Comparison of ENCODE assay signal across 1 cellular context in genomic region chr4:53362093-53362492, GRCh38.
TF ChIP-seq lines count a peak whose summit lies in the region.

No MANE protein-coding gene starts in this region.

TF ChIP-seq in SK-N-SH treated with all-trans-retinoic acid at 6 μM for 48 hours, 23 proteins besides CTCF, POLR2A, EP300 and RAD21 (continued from another document):
- TF ChIP-seq ZNF8 (CRISPR knock-in tag; IDR thresholded peaks at IDR 0.05) (no peak), ZNF70 (CRISPR knock-in tag; IDR thresholded peaks at IDR 0.05) (no peak), ZFP3 (CRISPR knock-in tag; IDR thresholded peaks at IDR 0.05) (no peak), CSRNP3 (CRISPR knock-in tag; IDR thresholded peaks at IDR 0.05) (no peak), TOX (CRISPR knock-in tag; IDR thresholded peaks at IDR 0.05; ENCODE audit: borderline replicate concordance) (no peak), TSHZ2 (CRISPR knock-in tag; IDR thresholded peaks at IDR 0.05) (no peak), TCF4 (CRISPR knock-in tag; IDR thresholded peaks at IDR 0.05; ENCODE audit: borderline replicate concordance) (no peak), SNAI2 (CRISPR knock-in tag; IDR thresholded peaks at IDR 0.05) (no peak), POU6F1 (CRISPR knock-in tag; IDR thresholded peaks at IDR 0.05; ENCODE audit: borderline replicate concordance, low read depth) (no peak), CREB5 (CRISPR knock-in tag; IDR thresholded peaks at IDR 0.05; ENCODE audit: low read depth) (no peak), RARB (CRISPR knock-in tag; IDR thresholded peaks at IDR 0.05) (no peak), PPARA (CRISPR knock-in tag; IDR thresholded peaks at IDR 0.05; ENCODE audit: borderline replicate concordance) (no peak), CSDC2 (CRISPR knock-in tag; IDR thresholded peaks at IDR 0.05) (no peak)
